1 cellular context compared by ENCODE assay signal in genomic region chr7:128827971-128828711, GRCh38.
TF ChIP-seq lines count a peak whose summit lies in the region.

No MANE protein-coding gene starts in this region.

TF ChIP-seq in HepG2, 621 proteins besides CTCF, POLR2A, EP300 and RAD21 (continues in another document):
- TF ChIP-seq, protein P1, sequence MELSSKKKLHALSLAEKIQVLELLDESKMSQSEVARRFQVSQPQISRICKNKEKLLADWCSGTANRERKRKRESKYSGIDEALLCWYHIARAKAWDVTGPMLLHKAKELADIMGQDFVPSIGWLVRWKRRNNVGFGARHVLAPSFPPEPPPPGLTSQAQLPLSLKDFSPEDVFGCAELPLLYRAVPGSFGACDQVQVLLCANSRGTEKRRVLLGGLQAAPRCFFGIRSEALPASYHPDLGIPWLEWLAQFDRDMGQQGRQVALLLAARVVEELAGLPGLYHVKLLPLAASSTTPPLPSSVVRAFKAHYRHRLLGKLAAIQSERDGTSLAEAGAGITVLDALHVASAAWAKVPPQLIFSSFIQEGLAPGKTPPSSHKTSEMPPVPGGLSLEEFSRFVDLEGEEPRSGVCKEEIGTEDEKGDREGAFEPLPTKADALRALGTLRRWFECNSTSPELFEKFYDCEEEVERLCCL (CRISPR knock-in tag; IDR thresholded peaks at IDR 0.05; ENCODE audit: borderline replicate concordance) = no peak
- TF ChIP-seq, protein P2, sequence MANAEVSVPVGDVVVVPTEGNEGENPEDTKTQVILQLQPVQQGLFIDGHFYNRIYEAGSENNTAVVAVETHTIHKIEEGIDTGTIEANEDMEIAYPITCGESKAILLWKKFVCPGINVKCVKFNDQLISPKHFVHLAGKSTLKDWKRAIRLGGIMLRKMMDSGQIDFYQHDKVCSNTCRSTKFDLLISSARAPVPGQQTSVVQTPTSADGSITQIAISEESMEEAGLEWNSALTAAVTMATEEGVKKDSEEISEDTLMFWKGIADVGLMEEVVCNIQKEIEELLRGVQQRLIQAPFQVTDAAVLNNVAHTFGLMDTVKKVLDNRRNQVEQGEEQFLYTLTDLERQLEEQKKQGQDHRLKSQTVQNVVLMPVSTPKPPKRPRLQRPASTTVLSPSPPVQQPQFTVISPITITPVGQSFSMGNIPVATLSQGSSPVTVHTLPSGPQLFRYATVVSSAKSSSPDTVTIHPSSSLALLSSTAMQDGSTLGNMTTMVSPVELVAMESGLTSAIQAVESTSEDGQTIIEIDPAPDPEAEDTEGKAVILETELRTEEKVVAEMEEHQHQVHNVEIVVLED (CRISPR knock-in tag; IDR thresholded peaks at IDR 0.05; ENCODE audit: borderline replicate concordance) = no peak
- peak; percentile 37; the same call in 1 of the 2 replicates for TF ChIP-seq FOXA3 (CRISPR knock-in tag; IDR thresholded peaks at IDR 0.05)
- 0 out of 2 replicates have a peak, but pooled peaks have one; percentile 7 for TF ChIP-seq NRL (CRISPR knock-in tag; IDR thresholded peaks at IDR 0.05; ENCODE audit: borderline replicate concordance)
- TF ChIP-seq, protein P3, sequence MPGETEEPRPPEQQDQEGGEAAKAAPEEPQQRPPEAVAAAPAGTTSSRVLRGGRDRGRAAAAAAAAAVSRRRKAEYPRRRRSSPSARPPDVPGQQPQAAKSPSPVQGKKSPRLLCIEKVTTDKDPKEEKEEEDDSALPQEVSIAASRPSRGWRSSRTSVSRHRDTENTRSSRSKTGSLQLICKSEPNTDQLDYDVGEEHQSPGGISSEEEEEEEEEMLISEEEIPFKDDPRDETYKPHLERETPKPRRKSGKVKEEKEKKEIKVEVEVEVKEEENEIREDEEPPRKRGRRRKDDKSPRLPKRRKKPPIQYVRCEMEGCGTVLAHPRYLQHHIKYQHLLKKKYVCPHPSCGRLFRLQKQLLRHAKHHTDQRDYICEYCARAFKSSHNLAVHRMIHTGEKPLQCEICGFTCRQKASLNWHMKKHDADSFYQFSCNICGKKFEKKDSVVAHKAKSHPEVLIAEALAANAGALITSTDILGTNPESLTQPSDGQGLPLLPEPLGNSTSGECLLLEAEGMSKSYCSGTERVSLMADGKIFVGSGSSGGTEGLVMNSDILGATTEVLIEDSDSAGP (CRISPR knock-in tag; IDR thresholded peaks at IDR 0.05; ENCODE audit: borderline replicate concordance) = peak; percentile 17; the same call in 1 of the 2 replicates
- no peak for TF ChIP-seq ZNF280B (CRISPR knock-in tag; IDR thresholded peaks at IDR 0.05; ENCODE audit: borderline replicate concordance)
- TF ChIP-seq ZNF644 (CRISPR knock-in tag; IDR thresholded peaks at IDR 0.05; ENCODE audit: low read depth) = no peak
- TF ChIP-seq FIP1L1 (IDR thresholded peaks at IDR 0.05; ENCODE audit: borderline replicate concordance, insufficient read depth, low read depth, low read length) = no peak
- TF ChIP-seq ZNF652 (CRISPR knock-in tag; IDR thresholded peaks at IDR 0.05; ENCODE audit: borderline replicate concordance, low read depth) = peak; percentile 85
- TF ChIP-seq ARID4A (CRISPR knock-in tag; IDR thresholded peaks at IDR 0.05; ENCODE audit: borderline replicate concordance) = 0 out of 2 replicates have a peak, but pooled peaks have one; percentile 32
- TF ChIP-seq ZFX (CRISPR knock-in tag; IDR thresholded peaks at IDR 0.05; ENCODE audit: low read depth) = peak; percentile 60
- TF ChIP-seq HNF4G (IDR thresholded peaks at IDR 0.05; ENCODE audit: borderline replicate concordance, low read depth, low read length) = peak; percentile 61
- no peak for TF ChIP-seq HNF4G (CRISPR knock-in tag; IDR thresholded peaks at IDR 0.05; ENCODE audit: borderline replicate concordance, low read depth)
- TF ChIP-seq ZNF367 (CRISPR knock-in tag; IDR thresholded peaks at IDR 0.05; ENCODE audit: borderline replicate concordance) = no peak
- TF ChIP-seq, protein P4, sequence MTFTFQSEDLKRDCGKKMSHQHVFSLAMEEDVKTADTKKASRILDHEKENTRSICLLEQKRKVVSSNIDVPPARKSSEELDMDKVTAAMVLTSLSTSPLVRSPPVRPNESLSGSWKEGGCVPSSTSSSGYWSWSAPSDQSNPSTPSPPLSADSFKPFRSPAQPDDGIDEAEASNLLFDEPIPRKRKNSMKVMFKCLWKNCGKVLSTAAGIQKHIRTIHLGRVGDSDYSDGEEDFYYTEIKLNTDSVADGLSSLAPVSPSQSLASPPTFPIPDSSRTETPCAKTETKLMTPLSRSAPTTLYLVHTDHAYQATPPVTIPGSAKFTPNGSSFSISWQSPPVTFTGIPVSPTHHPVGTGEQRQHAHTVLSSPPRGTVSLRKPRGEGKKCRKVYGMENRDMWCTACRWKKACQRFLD (CRISPR knock-in tag; IDR thresholded peaks at IDR 0.05; ENCODE audit: borderline replicate concordance) = no peak
- no peak for TF ChIP-seq ZNF205 (CRISPR knock-in tag; IDR thresholded peaks at IDR 0.05)
- TF ChIP-seq SALL2 (CRISPR knock-in tag; IDR thresholded peaks at IDR 0.05) = no peak
- TF ChIP-seq ZBTB4 (CRISPR knock-in tag; IDR thresholded peaks at IDR 0.05; ENCODE audit: borderline replicate concordance) = no peak
- TF ChIP-seq HNF4A (CRISPR knock-in tag; IDR thresholded peaks at IDR 0.05) = peak; percentile 80
- no peak for TF ChIP-seq ZNF792 (CRISPR knock-in tag; IDR thresholded peaks at IDR 0.05)
- TF ChIP-seq MTA1 (CRISPR knock-in tag; IDR thresholded peaks at IDR 0.05; ENCODE audit: borderline replicate concordance) = no peak
- TF ChIP-seq ZBTB14 (CRISPR knock-in tag; IDR thresholded peaks at IDR 0.05) = no peak
- no peak for TF ChIP-seq SMAD3 (CRISPR knock-in tag; IDR thresholded peaks at IDR 0.05)
- TF ChIP-seq BATF2 (CRISPR knock-in tag; IDR thresholded peaks at IDR 0.05) = no peak
- peak; percentile 16; the same call in 1 of the 2 replicates for TF ChIP-seq RXRA (CRISPR knock-in tag; IDR thresholded peaks at IDR 0.05)
- TF ChIP-seq PPARG (CRISPR knock-in tag; conservative IDR thresholded peaks at IDR 0.05) = 0 out of 2 replicates have a peak, but pooled peaks have one; percentile 39
- 0 out of 2 replicates have a peak, but pooled peaks have one; percentile 51 for TF ChIP-seq KDM6A (CRISPR knock-in tag; IDR thresholded peaks at IDR 0.05; ENCODE audit: low read depth)
- 0 out of 2 replicates have a peak, but pooled peaks have one; percentile 27 for TF ChIP-seq TBX2 (CRISPR knock-in tag; IDR thresholded peaks at IDR 0.05; ENCODE audit: borderline replicate concordance)
- peak; percentile 47 for TF ChIP-seq SALL1 (CRISPR knock-in tag; IDR thresholded peaks at IDR 0.05)
- no peak for TF ChIP-seq ZMYM4 (CRISPR knock-in tag; IDR thresholded peaks at IDR 0.05)
- TF ChIP-seq SAP130 (CRISPR knock-in tag; IDR thresholded peaks at IDR 0.05; ENCODE audit: low read depth) = peak; percentile 27; the same call in 1 of the 2 replicates
- peak; percentile 21 for TF ChIP-seq TEAD3 (CRISPR knock-in tag; optimal IDR thresholded peaks at IDR 0.05; ENCODE audit: borderline replicate concordance)
- peak; percentile 38; the same call in 1 of the 2 replicates for TF ChIP-seq ZNF687 (CRISPR knock-in tag; IDR thresholded peaks at IDR 0.05)
